ENCODE assay signal across 17 cellular contexts in genomic region chr1:62398377-62398776, GRCh38. TPM values are rescaled to one million over a fixed set of nuclear protein-coding genes. Genes with fewer than 3 reads are reported as not detected.
A peak's percentile ranks its signal among the peaks of the same experiment; 100 is the strongest.
DNase-seq lines count a peak whose midpoint lies in the region; ATAC-seq and TF ChIP-seq lines count a peak whose summit lies in the region.
"Had no signal": no experiment of that assay in that cellular context is flagged by ENCODE, and none has a peak within 500 bp of the region (broad histone marks: within the 10 kb centered on the region; RNA-seq: fewer than 3 reads in every experiment).

No MANE protein-coding gene starts in this region.

- H3K9me3 Mint-ChIP-seq in osteocyte (ENCODE audit: unreplicated experiment), result no peaks in the 10 kb centered on the region
- H3K9me3 Mint-ChIP-seq: activated naive CD4-positive, alpha-beta T cell treated with anti-CD3 and anti-CD28 coated beads, Interleukin-2, amount 50 U/mL, for 24 hours; stimulated activated naive B cell treated with anti-CD40 and anti-IgM and Interleukin-4, amounts not matched to agents 10 μg/mL and 1 μg/mL and 100 μg/mL, for 72 hours; type B pancreatic cell had no signal

- DNase-seq in EH (ENCODE audit: low read depth), result peak; percentile 85
- peak; percentile 27 for DNase-seq in NCI-H226
- DNase-seq in dedifferentiated amniotic fluid mesenchymal stem cell (ENCODE audit: extremely low spot score), result peak; percentile 64
- DNase-seq in osteocyte (ENCODE audit: extremely low spot score, unreplicated experiment), result peak; percentile 36
- no peak for DNase-seq in NCI-H187 (lab: John Stamatoyannopoulos, UW)
- no peak for DNase-seq in NCI-H1930 (lab: John Stamatoyannopoulos, UW)
- no peak for DNase-seq in activated naive CD4-positive, alpha-beta T cell treated with anti-CD3 and anti-CD28 coated beads, Interleukin-2, amount 50 U/mL, for 16 hours
- DNase-seq: DMS79 treated with DMSO at 0.1 percent for 48 hours; NCI-H2029 treated with DMSO at 0.1 percent for 48 hours; NCI-H69; pancreas; Peyer's patch; small intestine; stimulated activated naive B cell treated with anti-CD40 and anti-IgM and Interleukin-4, amounts not matched to agents 10 μg/mL and 1 μg/mL and 100 μg/mL, for 72 hours had no signal

- TF ChIP-seq CTCF in osteocyte (IDR thresholded peaks at IDR 0.05), result no peak

- peaks cover 25% of the 10 kb centered on the region for H3K27me3 Mint-ChIP-seq in osteocyte (ENCODE audit: unreplicated experiment)
- H3K27me3 Mint-ChIP-seq: activated naive CD4-positive, alpha-beta T cell treated with anti-CD3 and anti-CD28 coated beads, Interleukin-2, amount 50 U/mL, for 24 hours had no signal

- peaks cover 11% of the 10 kb centered on the region for H3K4me1 Mint-ChIP-seq in osteocyte (ENCODE audit: unreplicated experiment)
- H3K4me1 Mint-ChIP-seq: activated naive CD4-positive, alpha-beta T cell treated with anti-CD3 and anti-CD28 coated beads, Interleukin-2, amount 50 U/mL, for 24 hours; stimulated activated naive B cell treated with anti-CD40 and anti-IgM and Interleukin-4, amounts not matched to agents 10 μg/mL and 1 μg/mL and 100 μg/mL, for 72 hours had no signal

- no peak overlapping the region for H3K27ac Mint-ChIP-seq in osteocyte (ENCODE audit: unreplicated experiment)
- H3K27ac Mint-ChIP-seq: activated naive CD4-positive, alpha-beta T cell treated with anti-CD3 and anti-CD28 coated beads, Interleukin-2, amount 50 U/mL, for 24 hours; stimulated activated naive B cell treated with anti-CD40 and anti-IgM and Interleukin-4, amounts not matched to agents 10 μg/mL and 1 μg/mL and 100 μg/mL, for 72 hours; type B pancreatic cell had no signal

- H3K4me3 Mint-ChIP-seq in osteocyte (ENCODE audit: unreplicated experiment), result no peak overlapping the region
- H3K4me3 Mint-ChIP-seq: activated naive CD4-positive, alpha-beta T cell treated with anti-CD3 and anti-CD28 coated beads, Interleukin-2, amount 50 U/mL, for 24 hours; stimulated activated naive B cell treated with anti-CD40 and anti-IgM and Interleukin-4, amounts not matched to agents 10 μg/mL and 1 μg/mL and 100 μg/mL, for 72 hours; type B pancreatic cell had no signal

- ATAC-seq in HG03139 (IDR thresholded peaks at IDR 0.05; ENCODE audit: unreplicated experiment), result no peak
- ATAC-seq: pancreas; stimulated activated naive B cell treated with anti-CD40 and anti-IgM and Interleukin-4, amounts not matched to agents 10 μg/mL and 1 μg/mL and 100 μg/mL, for 72 hours had no signal

- no peaks in the 10 kb centered on the region for H3K36me3 Mint-ChIP-seq in osteocyte (ENCODE audit: unreplicated experiment)
- H3K36me3 Mint-ChIP-seq: activated naive CD4-positive, alpha-beta T cell treated with anti-CD3 and anti-CD28 coated beads, Interleukin-2, amount 50 U/mL, for 24 hours; stimulated activated naive B cell treated with anti-CD40 and anti-IgM and Interleukin-4, amounts not matched to agents 10 μg/mL and 1 μg/mL and 100 μg/mL, for 72 hours; type B pancreatic cell had no signal

RNA-seq across cellular contexts. Expression of gene USP1, which starts 38.5 kb away (rescaled TPM):
- total RNA-seq in osteocyte, result 24.6 and 25.7 TPM in 2 replicates

Comparison
In these comparisons a context has a peak if more than half of its experiments do, and no peak if none do; other contexts are left out.
1. DNase-seq: peak in EH (single experiment), NCI-H226 (single experiment), dedifferentiated amniotic fluid mesenchymal stem cell (single experiment) and osteocyte (single experiment); none in NCI-H187 (0 of 2), NCI-H1930 (0 of 2) and activated naive CD4-positive, alpha-beta T cell treated with anti-CD3 and anti-CD28 coated beads, Interleukin-2, amount 50 U/mL, for 16 hours (single experiment).